Comparison of ENCODE assay signal across 33 cellular contexts in genomic region chr1:187838335-187839293, GRCh38.
A peak's percentile ranks its signal among the peaks of the same experiment; 100 is the strongest.
DNase-seq lines count a peak whose midpoint lies in the region; ATAC-seq and TF ChIP-seq lines count a peak whose summit lies in the region.
"Had no signal": no experiment of that assay in that cellular context is flagged by ENCODE, and none has a peak within 500 bp of the region (broad histone marks: within the 10 kb centered on the region; RNA-seq: fewer than 3 reads in every experiment).

No MANE protein-coding gene starts in this region.

- H3K4me3 ChIP-seq in cardiac muscle cell (no peak overlapping the region), mesodermal cell (ENCODE audit: extremely low read depth, insufficient read depth, low read length, poor library complexity, severe bottlenecking) (no peak overlapping the region), Karpas-422 (ENCODE audit: low read length) (no peak overlapping the region)
- H3K4me3 ChIP-seq: A549, left ventricle myocardium inferior, MG63, prostate gland, upper lobe of right lung had no signal

- no peak overlapping the region for H3K27ac Mint-ChIP-seq in stimulated activated effector memory CD8-positive, alpha-beta T cell treated with anti-CD3 and anti-CD28 coated beads, Interleukin-12 subunit alpha, Interleukin-12 subunit beta, amount 100 ng/mL, for 72 hours
- H3K27ac Mint-ChIP-seq: activated naive CD4-positive, alpha-beta T cell treated with anti-CD3 and anti-CD28 coated beads, Interleukin-2, amount 50 U/mL, for 72 hours; CD8-positive, alpha-beta T cell; naive thymus-derived CD4-positive, alpha-beta T cell had no signal

- no peak overlapping the region for H2AFZ ChIP-seq in Karpas-422 (ENCODE audit: low read length)

- no peaks in the 10 kb centered on the region for H4K20me1 ChIP-seq in Karpas-422 (ENCODE audit: insufficient read depth, low read depth, low read length)

- intact Hi-C loops in cardiac septum (cut with DNase I) = no loop called here

- H3K9me3 Mint-ChIP-seq in stimulated activated effector memory CD8-positive, alpha-beta T cell treated with anti-CD3 and anti-CD28 coated beads, Interleukin-12 subunit alpha, Interleukin-12 subunit beta, amount 100 ng/mL, for 72 hours = peaks cover 15% of the 10 kb centered on the region

- H3K79me2 ChIP-seq in Karpas-422 (ENCODE audit: low read length) = no peaks in the 10 kb centered on the region

- H3K4me1 Mint-ChIP-seq in stimulated activated effector memory CD8-positive, alpha-beta T cell treated with anti-CD3 and anti-CD28 coated beads, Interleukin-12 subunit alpha, Interleukin-12 subunit beta, amount 100 ng/mL, for 72 hours = no peaks in the 10 kb centered on the region
- H3K4me1 Mint-ChIP-seq: naive thymus-derived CD4-positive, alpha-beta T cell had no signal

- H3K36me3 ChIP-seq in cardiac muscle cell = no peaks in the 10 kb centered on the region
- no peaks in the 10 kb centered on the region for H3K36me3 ChIP-seq in mesodermal cell (ENCODE audit: control insufficient read depth, insufficient read depth, low read length)
- H3K36me3 ChIP-seq in Karpas-422 (ENCODE audit: insufficient read depth, low read length) = no peaks in the 10 kb centered on the region
- H3K36me3 ChIP-seq: left ventricle myocardium inferior, MG63, prostate gland, upper lobe of right lung, WERI-Rb-1 had no signal

- TF ChIP-seq CTCF in cardiac muscle cell (IDR thresholded peaks at IDR 0.05; ENCODE audit: low read depth, low read length) = no peak
- TF ChIP-seq CTCF in VCaP (conservative IDR thresholded peaks at IDR 0.05) = no peak

- H3K9ac ChIP-seq in Karpas-422 (ENCODE audit: low read length) = no peak overlapping the region

- H3K9me2 ChIP-seq in Karpas-422 (replicated peaks; ENCODE audit: insufficient read depth, low read length) = no peaks in the 10 kb centered on the region

- no peaks in the 10 kb centered on the region for H3K9me3 ChIP-seq in cardiac muscle cell (ENCODE audit: low read depth)
- peaks cover 7% of the 10 kb centered on the region for H3K9me3 ChIP-seq in mesodermal cell (ENCODE audit: control insufficient read depth, low read length)
- H3K9me3 ChIP-seq in Karpas-422 (ENCODE audit: low read length) = no peaks in the 10 kb centered on the region; the same call in 1 of the 2 replicates
- H3K9me3 ChIP-seq: A549, prostate gland, upper lobe of right lung had no signal

- H3K27me3 ChIP-seq in cardiac muscle cell (no peaks in the 10 kb centered on the region), Karpas-422 (ENCODE audit: low read length) (no peaks in the 10 kb centered on the region)
- H3K27me3 ChIP-seq: MG63, upper lobe of right lung had no signal

- WGBS in mesodermal cell (ENCODE audit: insufficient coverage in 2 of 2), 2 experiments = 89 to 96% methylated on average over 3 of the region's 7 CpGs

- H3K4me1 ChIP-seq in cardiac muscle cell (ENCODE audit: low read depth) (peaks cover 15% of the 10 kb centered on the region), mesodermal cell (ENCODE audit: control insufficient read depth, insufficient read depth, low read length, poor library complexity, severe bottlenecking) (no peaks in the 10 kb centered on the region), Karpas-422 (ENCODE audit: low read length) (no peaks in the 10 kb centered on the region)
- H3K4me1 ChIP-seq: A549, left ventricle myocardium inferior, prostate gland, upper lobe of right lung had no signal

- no peak for ATAC-seq in stimulated activated effector memory CD8-positive, alpha-beta T cell treated with anti-CD3 and anti-CD28 coated beads, Interleukin-12 subunit alpha, Interleukin-12 subunit beta, amount 100 ng/mL, for 72 hours
- ATAC-seq: A549; activated naive CD4-positive, alpha-beta T cell treated with anti-CD3 and anti-CD28 coated beads, Interleukin-2, amount 50 U/mL, for 72 hours; CD8-positive, alpha-beta T cell; naive thymus-derived CD4-positive, alpha-beta T cell; Panc1; upper lobe of right lung had no signal

- H3K36me3 Mint-ChIP-seq in stimulated activated effector memory CD8-positive, alpha-beta T cell treated with anti-CD3 and anti-CD28 coated beads, Interleukin-12 subunit alpha, Interleukin-12 subunit beta, amount 100 ng/mL, for 72 hours = no peaks in the 10 kb centered on the region
- H3K36me3 Mint-ChIP-seq: activated naive CD4-positive, alpha-beta T cell treated with anti-CD3 and anti-CD28 coated beads, Interleukin-2, amount 50 U/mL, for 72 hours; CD8-positive, alpha-beta T cell; naive thymus-derived CD4-positive, alpha-beta T cell had no signal

- H3K27ac ChIP-seq in cardiac muscle cell (peak overlapping the region; percentile 96), VCaP (peak overlapping the region; percentile 76), mesodermal cell (ENCODE audit: low read depth, low read length, severe bottlenecking) (peak overlapping the region; percentile 48), Karpas-422 (ENCODE audit: low read length) (no peak overlapping the region)
- H3K27ac ChIP-seq: A549, left ventricle myocardium inferior, upper lobe of right lung, WERI-Rb-1 had no signal

- H3K4me2 ChIP-seq in Karpas-422 (ENCODE audit: low read depth, low read length, poor library complexity, severe bottlenecking) = no peak overlapping the region
- H3K4me2 ChIP-seq: A549 had no signal

- DNase-seq in cardiac muscle cell (ENCODE audit: low read depth in 1 of 2, low spot score in 1 of 2) (peak in 1 of 2 donors; percentile 12), cardiac septum (ENCODE audit: low spot score) (no peak), Karpas-422 (no peak), HCEC 1CT (no peak), hepatic stellate cell (ENCODE audit: low spot score) (no peak)
- no peak for DNase-seq in stimulated activated effector memory CD8-positive, alpha-beta T cell treated with anti-CD3 and anti-CD28 coated beads, Interleukin-12 subunit alpha, Interleukin-12 subunit beta, amount 100 ng/mL, for 72 hours (ENCODE audit: low spot score in 2 of 2)
- DNase-seq: activated CD4-positive, alpha-beta T cell treated with anti-CD3 and anti-CD28 coated beads for 48 hours; activated CD8-positive, alpha-beta memory T cell treated with anti-CD3 and anti-CD28 coated beads for 24 hours; activated T-cell treated with anti-CD3 and anti-CD28 coated beads for 4 hours; aorta; caudate nucleus; CD8-positive, alpha-beta T cell; cortex of kidney; DMS 273 treated with DMSO at 0.1 percent for 48 hours; effector memory CD4-positive, alpha-beta T cell; EL; erythroblast; KBM-7; left ventricle myocardium inferior; MG63; naive thymus-derived CD4-positive, alpha-beta T cell; NCI-H524 treated with DMSO at 0.1 percent for 48 hours; nucleus accumbens; stimulated activated CD4-positive, alpha-beta T cell treated with anti-CD3 and anti-CD28 coated beads, Interleukin-4, amount 100 ng/mL, for 4 hours; substantia nigra; upper lobe of right lung; WERI-Rb-1 had no signal

- no peak overlapping the region for H3K4me3 Mint-ChIP-seq in stimulated activated effector memory CD8-positive, alpha-beta T cell treated with anti-CD3 and anti-CD28 coated beads, Interleukin-12 subunit alpha, Interleukin-12 subunit beta, amount 100 ng/mL, for 72 hours
- H3K4me3 Mint-ChIP-seq: CD8-positive, alpha-beta T cell; naive thymus-derived CD4-positive, alpha-beta T cell had no signal
